Comparison of ENCODE assay signal across 1 cellular context in genomic region chr11:69484427-69485259, GRCh38.
TF ChIP-seq lines count a peak whose summit lies in the region.

No MANE protein-coding gene starts in this region.

TF ChIP-seq in IMR-90, 13 proteins besides CTCF, POLR2A, EP300 and RAD21 (continued from another document):
- TF ChIP-seq USF2 (IDR thresholded peaks at IDR 0.05; ENCODE audit: low read depth, low read length): no peak
- TF ChIP-seq RCOR1 (IDR thresholded peaks at IDR 0.05; ENCODE audit: insufficient replicate concordance, low read length): no peak
- no peak for TF ChIP-seq FOS (IDR thresholded peaks at IDR 0.05; ENCODE audit: low read depth, low read length)
- no peak for TF ChIP-seq BHLHE40 (IDR thresholded peaks at IDR 0.05; ENCODE audit: low read depth, low read length)
- no peak for TF ChIP-seq NFE2L2 (IDR thresholded peaks at IDR 0.05; ENCODE audit: low read depth, low read length)
- no peak for TF ChIP-seq CHD1 (IDR thresholded peaks at IDR 0.05; ENCODE audit: low read depth, low read length)
- TF ChIP-seq SMC3 (IDR thresholded peaks at IDR 0.05; ENCODE audit: low read depth, low read length): no peak
- no peak for TF ChIP-seq MAZ (IDR thresholded peaks at IDR 0.05; ENCODE audit: borderline replicate concordance, low read depth, low read length)
